Comparison of ENCODE assay signal across 27 cellular contexts in the genomic region with DNA sequence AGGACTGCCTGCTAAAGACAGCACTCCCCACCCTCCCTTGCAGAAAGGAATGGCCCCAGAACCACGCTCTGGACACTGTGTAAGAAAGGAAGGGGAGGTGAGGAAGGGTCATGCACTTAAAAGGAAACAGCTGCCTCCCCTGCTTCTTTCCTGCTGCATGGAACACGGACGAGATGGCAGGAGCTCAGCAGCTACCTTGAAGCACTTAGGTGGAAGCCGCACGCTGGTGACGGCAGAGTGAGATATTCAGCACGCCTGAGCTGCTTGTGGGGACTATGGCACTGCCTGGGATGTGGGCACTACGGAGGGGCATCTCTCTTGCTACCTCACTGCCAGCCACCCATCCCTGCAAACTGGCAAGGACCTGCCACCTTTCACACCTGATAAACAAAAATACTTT.
DNase-seq lines count a peak whose midpoint lies in the region; ATAC-seq and TF ChIP-seq lines count a peak whose summit lies in the region.
"Had no signal": no experiment of that assay in that cellular context is flagged by ENCODE, and none has a peak within 500 bp of the region (broad histone marks: within the 10 kb centered on the region; RNA-seq: fewer than 3 reads in every experiment).

No MANE protein-coding gene starts in this region.

- H2BK12ac ChIP-seq in mesenchymal stem cell (ENCODE audit: low read length in 2 of 2), result peak overlapping the region; percentile 12 to 15

- H4K20me1 ChIP-seq in PC-3 (ENCODE audit: low read length) (no peaks in the 10 kb centered on the region), smooth muscle cell (ENCODE audit: low read depth) (peaks cover 53% of the 10 kb centered on the region)

- H3K27ac ChIP-seq in PC-3 (ENCODE audit: low read length) (peak overlapping the region; percentile 48), mesenchymal stem cell (ENCODE audit: low read length, poor library complexity, severe bottlenecking) (no peak overlapping the region), smooth muscle cell (ENCODE audit: low read depth) (peak overlapping the region; percentile 88)
- H3K27ac ChIP-seq: ascending aorta, parathyroid adenoma, right atrium auricular region, thoracic aorta, vagina had no signal

- H2BK15ac ChIP-seq in mesenchymal stem cell (ENCODE audit: low read depth, poor library complexity, severe bottlenecking), result no peak overlapping the region

- H3K27me3 ChIP-seq in PC-3 (ENCODE audit: low read length) (no peaks in the 10 kb centered on the region), mesenchymal stem cell (ENCODE audit: control insufficient read depth in 1 of 2, insufficient read depth in 1 of 2, low read length in 2 of 2) (no peaks in the 10 kb centered on the region), smooth muscle cell (ENCODE audit: low read depth) (no peaks in the 10 kb centered on the region)
- H3K27me3 ChIP-seq: ascending aorta, right atrium auricular region, vagina had no signal

- DNase-seq in PC-3, result no peak
- DNase-seq in mesenchymal stem cell, result no peak
- DNase-seq in smooth muscle cell (lab: John Stamatoyannopoulos, UW; ENCODE audit: unreplicated experiment), result no peak
- DNase-seq in NCI-H82 treated with DMSO at 0.1 percent for 48 hours (lab: John Stamatoyannopoulos, UW; ENCODE audit: unreplicated experiment), result no peak
- DNase-seq in NCI-H146 treated with DMSO at 0.1 percent for 48 hours (lab: John Stamatoyannopoulos, UW; ENCODE audit: unreplicated experiment), result no peak
- no peak for DNase-seq in activated effector memory CD4-positive, alpha-beta T cell treated with Interleukin-2 at 50 U/mL for 16 hours
- DNase-seq: activated CD4-positive, alpha-beta T cell treated with anti-CD3 and anti-CD28 coated beads for 48 hours; activated CD8-positive, alpha-beta memory T cell treated with anti-CD3 and anti-CD28 coated beads for 24 hours; activated naive CD8-positive, alpha-beta T cell treated with anti-CD3 and anti-CD28 coated beads, Interleukin-2, amount 10 ng/mL, durations not matched to agents 7 days and 5 days; activated T-cell treated with anti-CD3 and anti-CD28 coated beads for 4 hours; Kasumi-1; naive thymus-derived CD8-positive, alpha-beta T cell; NCI-H1436; NCI-H2081 treated with DMSO at 0.1 percent for 48 hours; NCI-H2227 treated with DMSO at 0.1 percent for 48 hours; SIG-M5; stimulated activated CD4-positive, alpha-beta T cell treated with anti-CD3 and anti-CD28 coated beads, Interleukin-1b, Interleukin-23, amount 100 ng/mL, for 48 hours; stimulated activated naive CD8-positive, alpha-beta T cell treated with anti-CD3 and anti-CD28 coated beads, Interleukin-15, amount 100 ng/mL, for 72 hours had no signal

- TF ChIP-seq CTCF in PC-3 (conservative IDR thresholded peaks at IDR 0.05; ENCODE audit: low read depth, low read length) (no peak), brain (conservative IDR thresholded peaks at IDR 0.05) (no peak), smooth muscle cell (IDR thresholded peaks at IDR 0.05; ENCODE audit: borderline replicate concordance, insufficient read depth, poor library complexity, severe bottlenecking) (no peak)

- no TSS peak for BruUV-seq in PC-3 (replicated peaks; lab: Mats Ljungman, UMichigan)

- no peak overlapping the region for H2AK5ac ChIP-seq in mesenchymal stem cell (ENCODE audit: low read length, severe bottlenecking)

- peak overlapping the region; percentile 86 for H4K8ac ChIP-seq in mesenchymal stem cell (ENCODE audit: low read length)

- no peak overlapping the region for H3K4me2 ChIP-seq in PC-3 (ENCODE audit: low read length)
- H3K4me2 ChIP-seq in mesenchymal stem cell (ENCODE audit: low read length, poor library complexity, severe bottlenecking), result no peak overlapping the region
- H3K4me2 ChIP-seq in smooth muscle cell, result no peak overlapping the region

- H3K9me3 Mint-ChIP-seq in brain, result peaks cover 0 to 2% (median 0%) of the 10 kb centered on the region in 5 experiments
- H3K9me3 Mint-ChIP-seq: activated naive CD8-positive, alpha-beta T cell treated with anti-CD3 and anti-CD28 coated beads, Interleukin-2, amount 10 ng/mL, durations not matched to agents 7 days and 5 days; naive thymus-derived CD8-positive, alpha-beta T cell; stimulated activated naive CD8-positive, alpha-beta T cell treated with anti-CD3 and anti-CD28 coated beads, Interleukin-15, amount 100 ng/mL, for 72 hours had no signal

- H3K14ac ChIP-seq in mesenchymal stem cell (ENCODE audit: low read length in 2 of 2), result no peak overlapping the region

- H3K18ac ChIP-seq in mesenchymal stem cell (ENCODE audit: low read depth in 1 of 2, low read length in 2 of 2), result peak overlapping the region; percentile 31 to 92

- CTCF ChIA-PET in PC-3 (lab: Charles Lee), result no interaction called here

- H3K79me2 ChIP-seq in PC-3 (ENCODE audit: low read length), result no peaks in the 10 kb centered on the region
- peaks cover 72% of the 10 kb centered on the region for H3K79me2 ChIP-seq in smooth muscle cell (ENCODE audit: low read depth)
- H3K79me2 ChIP-seq: parathyroid adenoma had no signal

- no peak overlapping the region for H2BK120ac ChIP-seq in mesenchymal stem cell (ENCODE audit: low read depth, low read length)

- peaks cover 88% of the 10 kb centered on the region for H3K4me1 Mint-ChIP-seq in brain
- H3K4me1 Mint-ChIP-seq: activated naive CD8-positive, alpha-beta T cell treated with anti-CD3 and anti-CD28 coated beads, Interleukin-2, amount 10 ng/mL, durations not matched to agents 7 days and 5 days; naive thymus-derived CD8-positive, alpha-beta T cell; stimulated activated naive CD8-positive, alpha-beta T cell treated with anti-CD3 and anti-CD28 coated beads, Interleukin-15, amount 100 ng/mL, for 72 hours had no signal

- H3K4me1 ChIP-seq in PC-3 (ENCODE audit: insufficient read depth, low read length), result peaks cover 11% of the 10 kb centered on the region; the same call in 1 of the 2 replicates
- peaks cover 60% of the 10 kb centered on the region for H3K4me1 ChIP-seq in mesenchymal stem cell (ENCODE audit: control insufficient read depth, insufficient read depth, low read depth, low read length)
- H3K4me1 ChIP-seq in smooth muscle cell (ENCODE audit: low read depth), result peaks cover 28% of the 10 kb centered on the region
- H3K4me1 ChIP-seq: ascending aorta, parathyroid adenoma, right atrium auricular region, vagina had no signal

- H3K4me3 ChIP-seq in PC-3 (ENCODE audit: low read length) (no peak overlapping the region), mesenchymal stem cell (ENCODE audit: insufficient read depth in 1 of 2, low read depth in 1 of 2, low read length in 2 of 2) (no peak overlapping the region), smooth muscle cell (no peak overlapping the region)
- H3K4me3 ChIP-seq: ascending aorta, GM12878, HAP-1, right atrium auricular region, thoracic aorta, vagina had no signal

- no peak overlapping the region for H3K9ac ChIP-seq in PC-3 (ENCODE audit: low read length)
- H3K9ac ChIP-seq in mesenchymal stem cell (ENCODE audit: low read length), result no peak overlapping the region
- H3K9ac ChIP-seq in smooth muscle cell (ENCODE audit: low read depth), result no peak overlapping the region
- H3K9ac ChIP-seq: parathyroid adenoma had no signal

- H3K79me1 ChIP-seq in mesenchymal stem cell (replicated peaks; ENCODE audit: low read length, poor library complexity, severe bottlenecking), result peaks cover 48% of the 10 kb centered on the region

- peak overlapping the region in 3 of 5 experiments; percentile 56 to 97 (median 95) for H3K27ac Mint-ChIP-seq in brain
- H3K27ac Mint-ChIP-seq: activated naive CD8-positive, alpha-beta T cell treated with anti-CD3 and anti-CD28 coated beads, Interleukin-2, amount 10 ng/mL, durations not matched to agents 7 days and 5 days; naive thymus-derived CD8-positive, alpha-beta T cell had no signal

- no peaks in the 10 kb centered on the region for H3K9me3 ChIP-seq in PC-3 (ENCODE audit: low read length)
- no peaks in the 10 kb centered on the region for H3K9me3 ChIP-seq in mesenchymal stem cell (ENCODE audit: control insufficient read depth, low read length)
- H3K9me3 ChIP-seq in smooth muscle cell (replicated peaks; ENCODE audit: low read depth), result no peaks in the 10 kb centered on the region
- H3K9me3 ChIP-seq: ascending aorta, HAP-1, right atrium auricular region, thoracic aorta, vagina had no signal

- no peak overlapping the region for H3K4ac ChIP-seq in mesenchymal stem cell (ENCODE audit: low read depth in 1 of 2, low read length in 2 of 2)

- WGBS in mesenchymal stem cell, result 66% methylated on average over 7 of the region's 8 CpGs
- WGBS in smooth muscle cell (ENCODE audit: low lambda C conversion rate), result 95% methylated on average over 8 of the region's 8 CpGs

- ATAC-seq in PC-3, result no peak
- ATAC-seq: GM12878; naive thymus-derived CD8-positive, alpha-beta T cell; Panc1; stimulated activated naive CD8-positive, alpha-beta T cell treated with anti-CD3 and anti-CD28 coated beads, Interleukin-15, amount 100 ng/mL, for 72 hours had no signal

- H3K36me3 ChIP-seq in PC-3 (ENCODE audit: low read depth, low read length) (no peaks in the 10 kb centered on the region), mesenchymal stem cell (ENCODE audit: control insufficient read depth in 1 of 2, insufficient read depth in 2 of 2, low read depth in 1 of 2, low read length in 2 of 2) (peaks cover 0 to 57% of the 10 kb centered on the region in 2 experiments), smooth muscle cell (ENCODE audit: low read depth) (no peaks in the 10 kb centered on the region)
- H3K36me3 ChIP-seq: ascending aorta, HAP-1, right atrium auricular region, thoracic aorta, vagina had no signal

- H3K27me3 Mint-ChIP-seq in brain, result peaks cover 3% of the 10 kb centered on the region
- H3K27me3 Mint-ChIP-seq: naive thymus-derived CD8-positive, alpha-beta T cell; stimulated activated naive CD8-positive, alpha-beta T cell treated with anti-CD3 and anti-CD28 coated beads, Interleukin-15, amount 100 ng/mL, for 72 hours had no signal

- H4K91ac ChIP-seq in mesenchymal stem cell (ENCODE audit: low read length), result no peak overlapping the region

- no peak overlapping the region for H2BK5ac ChIP-seq in mesenchymal stem cell (ENCODE audit: low read depth, low read length, poor library complexity, severe bottlenecking)

- H3K4me3 Mint-ChIP-seq in brain, result peak overlapping the region in 1 of 5 experiments; percentile 10
- H3K4me3 Mint-ChIP-seq: activated naive CD8-positive, alpha-beta T cell treated with anti-CD3 and anti-CD28 coated beads, Interleukin-2, amount 10 ng/mL, durations not matched to agents 7 days and 5 days; stimulated activated naive CD8-positive, alpha-beta T cell treated with anti-CD3 and anti-CD28 coated beads, Interleukin-15, amount 100 ng/mL, for 72 hours had no signal

- intact Hi-C loops in PC-3 (cut with micrococcal nuclease), result no loop called here

- POLR2A ChIA-PET in PC-3 (lab: Charles Lee; ENCODE audit: unreplicated experiment), result no interaction called here

- no peaks in the 10 kb centered on the region for H3K9me2 ChIP-seq in PC-3 (replicated peaks; ENCODE audit: low read length)

- H3K23ac ChIP-seq in mesenchymal stem cell (ENCODE audit: low read length in 2 of 2), result no peak overlapping the region

- H2AFZ ChIP-seq in PC-3 (ENCODE audit: low read length) (no peak overlapping the region), mesenchymal stem cell (ENCODE audit: low read depth, low read length) (no peak overlapping the region), smooth muscle cell (ENCODE audit: low read depth) (no peak overlapping the region)
- H2AFZ ChIP-seq: parathyroid adenoma had no signal

- H3F3A ChIP-seq in PC-3 (ENCODE audit: low read length, unreplicated experiment) (no peaks in the 10 kb centered on the region), smooth muscle cell (ENCODE audit: low read depth) (no peaks in the 10 kb centered on the region)

- H3K36me3 Mint-ChIP-seq in brain, result peaks cover 17% of the 10 kb centered on the region
- H3K36me3 Mint-ChIP-seq: activated naive CD8-positive, alpha-beta T cell treated with anti-CD3 and anti-CD28 coated beads, Interleukin-2, amount 10 ng/mL, durations not matched to agents 7 days and 5 days had no signal
